ENCODE assay signal across 15 cellular contexts in the genomic region with DNA sequence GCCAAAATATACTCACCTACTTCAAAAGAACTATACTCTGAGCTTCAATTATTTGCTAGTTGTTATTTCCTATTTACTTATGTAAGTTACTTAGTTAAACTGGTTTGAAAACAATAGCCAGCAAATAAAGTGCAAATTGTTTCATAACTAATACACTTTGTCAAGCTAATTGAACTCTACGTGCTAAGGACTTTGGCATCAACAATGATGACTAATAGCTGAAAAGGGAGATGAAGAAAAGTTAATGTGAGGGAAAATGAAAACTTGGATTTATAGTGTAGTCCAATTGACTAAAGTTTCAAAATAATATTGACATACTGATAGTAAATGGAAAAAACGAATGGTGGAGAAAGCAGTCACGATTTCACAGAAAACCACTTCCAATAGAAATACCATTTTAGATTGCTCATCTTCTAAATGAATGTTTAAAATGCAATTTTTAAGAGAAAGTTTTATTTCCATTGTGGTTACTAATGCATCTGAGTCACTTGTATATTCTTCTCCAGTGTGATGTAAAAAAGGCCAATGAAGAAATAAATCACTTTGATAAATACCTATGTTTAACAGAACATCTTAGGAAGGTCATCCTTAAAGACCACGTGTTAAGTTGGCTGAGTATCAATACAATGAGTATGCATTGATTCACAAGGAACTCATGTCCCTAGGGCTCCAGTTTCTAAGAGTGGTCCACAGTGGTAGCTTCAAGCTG.
DNase-seq lines count a peak whose midpoint lies in the region; ATAC-seq and TF ChIP-seq lines count a peak whose summit lies in the region.
"Had no signal": no experiment of that assay in that cellular context is flagged by ENCODE, and none has a peak within 500 bp of the region (broad histone marks: within the 10 kb centered on the region; RNA-seq: fewer than 3 reads in every experiment).

No MANE protein-coding gene starts in this region.

- peak overlapping the region; percentile 86 for H3K56ac ChIP-seq in IMR-90 (ENCODE audit: extremely low read depth, insufficient read depth, low read length)

- H3K4me2 ChIP-seq in IMR-90 (ENCODE audit: low read depth, low read length) (peak overlapping the region; percentile 81; the same call in 1 of the 2 replicates), mammary epithelial cell (ENCODE audit: insufficient read depth, low read depth, low read length) (no peak overlapping the region)
- H3K4me2 ChIP-seq: BLaER1 had no signal

- no CpG with 5 or more reads among the region's 4 CpGs for WGBS in IMR-90 (ENCODE audit: extremely low coverage in 2 of 2, insufficient read length in 1 of 2), 2 experiments
- 33% methylated on average over 4 of the region's 4 CpGs for WGBS in mammary epithelial cell (ENCODE audit: low coverage, missing lambda C conversion rate)
- WGBS in lung, 2 donors, result 76 to 90% methylated on average over 4 of the region's 4 CpGs

- H3K27ac ChIP-seq in IMR-90 (ENCODE audit: insufficient read depth, low read length) (peak overlapping the region; percentile 76; the same call in 1 of the 2 replicates), mammary epithelial cell (ENCODE audit: insufficient read depth, low read depth, low read length) (peak overlapping the region; percentile 16), lung (ENCODE audit: low read depth in 1 of 2, low read length in 1 of 2) (no peak overlapping the region)
- H3K27ac ChIP-seq: BLaER1 had no signal

- no peaks in the 10 kb centered on the region for H3K9me3 ChIP-seq in IMR-90 (ENCODE audit: control insufficient read depth, insufficient read depth, low read length)
- no peaks in the 10 kb centered on the region for H3K9me3 ChIP-seq in mammary epithelial cell (replicated peaks; ENCODE audit: insufficient read depth, low read length)
- no peaks in the 10 kb centered on the region for H3K9me3 ChIP-seq in lung (ENCODE audit: control insufficient read depth in 2 of 2, insufficient read depth in 1 of 2, low read length in 1 of 2)
- H3K9me3 ChIP-seq: BLaER1 had no signal

- no peaks in the 10 kb centered on the region for H3K79me1 ChIP-seq in IMR-90 (ENCODE audit: low read depth in 1 of 2, low read length in 2 of 2)

- H3K27me3 ChIP-seq in IMR-90 (ENCODE audit: control insufficient read depth, insufficient read depth, low read length) (no peaks in the 10 kb centered on the region), mammary epithelial cell (ENCODE audit: insufficient read depth, low read length) (no peaks in the 10 kb centered on the region), lung (ENCODE audit: control insufficient read depth, insufficient read depth) (no peaks in the 10 kb centered on the region)
- H3K27me3 ChIP-seq: BLaER1 had no signal

- no peak for TF ChIP-seq CTCF in IMR-90 (conservative IDR thresholded peaks at IDR 0.05; ENCODE audit: low read depth, low read length)
- no peak for TF ChIP-seq CTCF in mammary epithelial cell (conservative IDR thresholded peaks at IDR 0.05 in 1 of 2, IDR thresholded peaks at IDR 0.05 in 1 of 2; ENCODE audit: extremely low read depth in 1 of 2, insufficient read depth in 1 of 2, low read depth in 1 of 2, low read length in 2 of 2)
- no peak for TF ChIP-seq CTCF in lung (IDR thresholded peaks at IDR 0.05; ENCODE audit: control extremely low read depth, extremely low read depth)
- TF ChIP-seq CTCF in GM10266 (IDR thresholded peaks at IDR 0.05; ENCODE audit: control insufficient read depth, insufficient read depth, low read depth, missing control alignments), result no peak

- H3K9ac ChIP-seq in IMR-90 (ENCODE audit: low read depth, low read length) (no peak overlapping the region), mammary epithelial cell (ENCODE audit: insufficient read depth, low read length) (no peak overlapping the region)
- H3K9ac ChIP-seq: BLaER1 had no signal

- peak overlapping the region; percentile 41 to 87 for H4K8ac ChIP-seq in IMR-90 (ENCODE audit: low read depth in 2 of 2, low read length in 2 of 2)

- H3K4ac ChIP-seq in IMR-90 (ENCODE audit: low read depth, low read length), result peak overlapping the region; percentile 64; the same call in 1 of the 2 replicates

- H4K5ac ChIP-seq in IMR-90 (ENCODE audit: low read depth, low read length), result peak overlapping the region; percentile 92

- DNase-seq in AG20443 (ENCODE audit: low spot score), result peak; percentile 45
- peak; percentile 100 for DNase-seq in IMR-90
- DNase-seq in mammary epithelial cell, result peak; percentile 60
- no peak for DNase-seq in lung (ENCODE audit: low spot score)
- no peak for DNase-seq in 8988T
- no peak for DNase-seq in GM10266 (ENCODE audit: extremely low spot score)
- no peak for DNase-seq in activated CD4-positive, alpha-beta T cell treated with anti-CD3 and anti-CD28 coated beads, Interleukin-2, amount 50 U/mL, for 48 hours
- DNase-seq: amygdala, DMS79 treated with DMSO at 0.1 percent for 48 hours, head of caudate nucleus, left colon, NCI-H1694 treated with DMSO at 0.1 percent for 48 hours, NCI-H69 had no signal

- intact Hi-C loops in IMR-90 (cut with micrococcal nuclease), result loop anchor here (1.0 to 5.0 kb wide), 3 partner anchors 205 to 1690 kb away; partner anchors contain the start of gene ADAMTS1
- intact Hi-C loops in mammary epithelial cell (cut with micrococcal nuclease), result loop anchor here (2.0 kb wide), 1 partner anchor 99 kb away; no protein-coding TSS in a partner anchor

- ATAC-seq in IMR-90 (ENCODE audit: low read depth) (peak; percentile 48), lung (ENCODE audit: insufficient read depth, low FRiP score) (peak; percentile 11), HG02798 (IDR thresholded peaks at IDR 0.05; ENCODE audit: poor library complexity, unreplicated experiment) (no peak)
- ATAC-seq: left colon had no signal

- H3K4me1 ChIP-seq in IMR-90 (ENCODE audit: control insufficient read depth, insufficient read depth, low read length) (peaks cover 17% of the 10 kb centered on the region), mammary epithelial cell (ENCODE audit: insufficient read depth, low read length) (peaks cover 16% of the 10 kb centered on the region), lung (ENCODE audit: control insufficient read depth in 2 of 2, insufficient read depth in 2 of 2, low read length in 2 of 2) (no peaks in the 10 kb centered on the region)
- H3K4me1 ChIP-seq: BLaER1 had no signal

- no peak overlapping the region for H2AK5ac ChIP-seq in IMR-90 (ENCODE audit: low read depth, low read length)

- H2AFZ ChIP-seq in IMR-90 (replicated peaks; ENCODE audit: low read length, poor library complexity), result no peak overlapping the region
- no peak overlapping the region for H2AFZ ChIP-seq in mammary epithelial cell (ENCODE audit: low read depth, low read length)

- in situ Hi-C loops in IMR-90 (cut with MboI; ENCODE audit: low sequenced_read_pairs), result no loop called here
- in situ Hi-C loops in mammary epithelial cell (cut with MboI; ENCODE audit: low sequenced_read_pairs in 2 of 2), result no loop called here

- no peak for TF ChIP-seq POLR2A in IMR-90 (IDR thresholded peaks at IDR 0.05; ENCODE audit: low read depth, low read length)

- H3K23ac ChIP-seq in IMR-90 (ENCODE audit: low read depth, low read length), result peak overlapping the region; percentile 35; the same call in 1 of the 2 replicates

- peak overlapping the region; percentile 52; the same call in 1 of the 3 replicates for H2BK15ac ChIP-seq in IMR-90 (ENCODE audit: low read depth, low read length)

- H3K79me2 ChIP-seq in mammary epithelial cell (ENCODE audit: insufficient read depth, low read length), result no peaks in the 10 kb centered on the region

- peak; percentile 12; the same call in 1 of the 2 replicates for TF ChIP-seq RAD21 in IMR-90 (IDR thresholded peaks at IDR 0.05; ENCODE audit: low read length)

- peak overlapping the region; percentile 89; the same call in 1 of the 2 replicates for H2BK20ac ChIP-seq in IMR-90 (ENCODE audit: low read depth, low read length)

- H2BK120ac ChIP-seq in IMR-90 (ENCODE audit: low read depth, low read length), result peak overlapping the region; percentile 82

- H3K36me3 ChIP-seq in IMR-90 (ENCODE audit: control insufficient read depth, insufficient read depth, low read length) (no peaks in the 10 kb centered on the region), mammary epithelial cell (ENCODE audit: insufficient read depth, low read length) (no peaks in the 10 kb centered on the region), lung (ENCODE audit: control insufficient read depth in 2 of 2, insufficient read depth in 2 of 2, low read length in 2 of 2) (no peaks in the 10 kb centered on the region)
- H3K36me3 ChIP-seq: BLaER1 had no signal

- BruUV-seq in IMR-90 (replicated peaks; lab: Mats Ljungman, UMichigan) (no TSS peak), mammary epithelial cell (replicated peaks; lab: Mats Ljungman, UMichigan) (no TSS peak)

- CTCF ChIA-PET in IMR-90 (lab: Yijun Ruan, JAX), result interaction anchor here (0.6 kb wide), 1 partner anchor 95 kb away, joined by 3 read pairs; no protein-coding TSS in a partner anchor
- CTCF ChIA-PET in mammary epithelial cell (lab: Charles Lee; ENCODE audit: low non-redundant PET), result no interaction called here

- no peaks in the 10 kb centered on the region for H4K20me1 ChIP-seq in IMR-90 (ENCODE audit: insufficient read depth, low read length)
- no peaks in the 10 kb centered on the region for H4K20me1 ChIP-seq in mammary epithelial cell (ENCODE audit: insufficient read depth, low read length)
- H4K20me1 ChIP-seq: BLaER1 had no signal

- H3K4me3 ChIP-seq in IMR-90 (ENCODE audit: insufficient read depth, low read depth, low read length), result no peak overlapping the region
- no peak overlapping the region for H3K4me3 ChIP-seq in mammary epithelial cell (replicated peaks in 1 of 3; ENCODE audit: insufficient read depth in 1 of 3, low read depth in 2 of 3, low read length in 3 of 3)
- H3K4me3 ChIP-seq in lung, result no peak overlapping the region
- H3K4me3 ChIP-seq: BLaER1 had no signal

- peak overlapping the region; percentile 65; the same call in 1 of the 2 replicates for H3K14ac ChIP-seq in IMR-90 (replicated peaks; ENCODE audit: low read depth, low read length)

- POLR2A ChIA-PET in IMR-90 (lab: Charles Lee; ENCODE audit: unreplicated experiment), result interaction anchor here (0.7 kb wide), 1 partner anchor 181 kb away, joined by 3 read pairs; no protein-coding TSS in a partner anchor

- peak overlapping the region; percentile 97 for H3K18ac ChIP-seq in IMR-90 (ENCODE audit: low read depth, low read length)

- no peak overlapping the region for H2AK9ac ChIP-seq in IMR-90 (replicated peaks; ENCODE audit: low read depth, low read length, poor library complexity)

- H4K91ac ChIP-seq in IMR-90 (ENCODE audit: insufficient read depth, low read depth, low read length), result peak overlapping the region; percentile 36; the same call in 1 of the 2 replicates

- H3K9me1 ChIP-seq in IMR-90 (ENCODE audit: insufficient read depth, low read length), result peaks cover 8% of the 10 kb centered on the region; the same call in 1 of the 2 replicates

- dilution Hi-C loops in IMR-90 (cut with HindIII; ENCODE audit: low sequenced_read_pairs, unreplicated experiment), result no loop called here
- dilution Hi-C loops in mammary epithelial cell (cut with HindIII; ENCODE audit: low sequenced_read_pairs), result no loop called here

- H2BK5ac ChIP-seq in IMR-90 (ENCODE audit: low read depth, low read length, poor library complexity, severe bottlenecking), result peak overlapping the region; percentile 99

TF ChIP-seq in IMR-90, 13 proteins besides CTCF, POLR2A, EP300 and RAD21 (continues in another document):
- peak; percentile 76 for TF ChIP-seq CEBPB (IDR thresholded peaks at IDR 0.05; ENCODE audit: low read depth, low read length)

Comparison
In these comparisons a context has a peak if more than half of its experiments do, and no peak if none do; other contexts are left out.
1. DNase-seq: peak in AG20443 (single experiment), IMR-90 (single experiment) and mammary epithelial cell (single experiment); none in lung (single experiment), 8988T (single experiment), GM10266 (single experiment) and activated CD4-positive, alpha-beta T cell treated with anti-CD3 and anti-CD28 coated beads, Interleukin-2, amount 50 U/mL, for 48 hours (0 of 2).
2. H3K27ac ChIP-seq: peak in IMR-90 (single experiment) and mammary epithelial cell (single experiment); none in lung (0 of 2).